14 cellular contexts compared by ENCODE assay signal in the genomic region with DNA sequence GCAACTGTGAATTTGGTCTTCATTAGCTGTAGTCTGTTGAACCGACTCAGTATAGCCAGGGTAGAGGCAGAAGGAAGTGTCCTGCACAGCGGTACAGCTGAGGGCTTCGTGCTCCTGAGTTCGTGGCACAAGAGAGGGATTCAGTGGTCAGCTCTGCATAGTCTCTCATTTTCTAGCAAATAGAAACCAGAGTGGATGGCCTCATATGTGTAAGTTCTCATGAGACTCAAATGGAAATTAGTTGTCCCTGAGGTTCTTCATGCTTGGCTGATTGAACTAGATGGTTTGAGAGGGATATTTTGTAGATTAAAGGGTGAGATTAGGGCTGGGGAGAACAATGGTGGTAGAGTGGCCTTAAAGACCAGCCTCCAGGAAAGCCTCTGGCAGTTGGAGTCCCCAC. TPM values are rescaled to one million over a fixed set of nuclear protein-coding genes. Genes with fewer than 3 reads are reported as not detected.
DNase-seq lines count a peak whose midpoint lies in the region; ATAC-seq lines count a peak whose summit lies in the region.
"Had no signal": no experiment of that assay in that cellular context is flagged by ENCODE, and none has a peak within 500 bp of the region (broad histone marks: within the 10 kb centered on the region; RNA-seq: fewer than 3 reads in every experiment).

No MANE protein-coding gene starts in this region.

- no peak overlapping the region for H3K4me3 ChIP-seq in CD8-positive, alpha-beta memory T cell (ENCODE audit: low read length)
- H3K4me3 ChIP-seq: Peyer's patch had no signal

- ATAC-seq in GM19043 (IDR thresholded peaks at IDR 0.05; ENCODE audit: low read depth, unreplicated experiment) = peak; percentile 54
- ATAC-seq in HG02870 (IDR thresholded peaks at IDR 0.05; ENCODE audit: unreplicated experiment) = peak; percentile 56
- no peak for ATAC-seq in T-helper 17 cell
- ATAC-seq: stimulated activated naive CD8-positive, alpha-beta T cell treated with anti-CD3 and anti-CD28 coated beads, Interleukin-15, amount 100 ng/mL, for 72 hours had no signal

- H3K36me3 ChIP-seq in CD8-positive, alpha-beta memory T cell (ENCODE audit: insufficient read depth, low read length) = no peaks in the 10 kb centered on the region

- H3K27me3 Mint-ChIP-seq in CD8-positive, alpha-beta memory T cell = no peaks in the 10 kb centered on the region
- H3K27me3 Mint-ChIP-seq in T-helper 17 cell = no peaks in the 10 kb centered on the region
- H3K27me3 Mint-ChIP-seq: activated naive CD8-positive, alpha-beta T cell treated with anti-CD3 and anti-CD28 coated beads, Interleukin-2, amount 10 ng/mL, durations not matched to agents 7 days and 5 days; stimulated activated naive CD8-positive, alpha-beta T cell treated with anti-CD3 and anti-CD28 coated beads, Interleukin-15, amount 100 ng/mL, for 72 hours had no signal

- peak overlapping the region in 3 of 7 donors; percentile 12 to 68 (median 13) for H3K4me3 Mint-ChIP-seq in CD8-positive, alpha-beta memory T cell
- peak overlapping the region; percentile 15 for H3K4me3 Mint-ChIP-seq in T-helper 17 cell
- H3K4me3 Mint-ChIP-seq: endodermal cell; stimulated activated naive CD8-positive, alpha-beta T cell treated with anti-CD3 and anti-CD28 coated beads, Interleukin-15, amount 100 ng/mL, for 72 hours had no signal

- no peaks in the 10 kb centered on the region for H3K9me3 Mint-ChIP-seq in CD8-positive, alpha-beta memory T cell

- no peaks in the 10 kb centered on the region for H3K9me3 ChIP-seq in CD8-positive, alpha-beta memory T cell (ENCODE audit: low read length)
- H3K9me3 ChIP-seq in T-helper 17 cell (ENCODE audit: control insufficient read depth, low read length, poor library complexity, severe bottlenecking) = no peaks in the 10 kb centered on the region
- H3K9me3 ChIP-seq: Peyer's patch had no signal

- peak overlapping the region in 5 of 8 donors; percentile 13 to 87 (median 30) for H3K27ac Mint-ChIP-seq in CD8-positive, alpha-beta memory T cell
- peak overlapping the region; percentile 82 for H3K27ac Mint-ChIP-seq in T-helper 17 cell
- H3K27ac Mint-ChIP-seq: endodermal cell had no signal

- peaks cover 57 to 83% (median 70%) of the 10 kb centered on the region in 3 donors for H3K4me1 Mint-ChIP-seq in CD8-positive, alpha-beta memory T cell
- peaks cover 37% of the 10 kb centered on the region for H3K4me1 Mint-ChIP-seq in T-helper 17 cell

- CTCF ChIA-PET in CD8-positive, alpha-beta memory T cell (lab: Charles Lee) = no interaction called here

- no peak overlapping the region for H3K27ac ChIP-seq in CD8-positive, alpha-beta memory T cell (ENCODE audit: low read depth, low read length)

- no peak for DNase-seq in CD8-positive, alpha-beta memory T cell
- no peak for DNase-seq in T-helper 17 cell
- DNase-seq in SHP77 (lab: John Stamatoyannopoulos, UW) = no peak
- no peak for DNase-seq in activated CD4-positive, CD25-positive, alpha-beta regulatory T cell treated with anti-CD3 and anti-CD28 coated beads, Interleukin-2, amount 50 U/mL, for 72 hours
- no peak for DNase-seq in NCI-H446 (lab: John Stamatoyannopoulos, UW)
- DNase-seq in NCI-H82 treated with DMSO at 0.1 percent for 48 hours (lab: John Stamatoyannopoulos, UW; ENCODE audit: unreplicated experiment) = no peak
- DNase-seq: activated CD4-positive, alpha-beta T cell treated with anti-CD3 and anti-CD28 coated beads for 4 hours; activated naive CD8-positive, alpha-beta T cell treated with anti-CD3 and anti-CD28 coated beads, Interleukin-2, amount 10 ng/mL, durations not matched to agents 7 days and 5 days; endodermal cell; NCI-H1694; Peyer's patch; stimulated activated naive CD8-positive, alpha-beta T cell treated with anti-CD3 and anti-CD28 coated beads, Interleukin-15, amount 100 ng/mL, for 72 hours had no signal

- H3K36me3 Mint-ChIP-seq in CD8-positive, alpha-beta memory T cell = peaks cover 6 to 70% (median 12%) of the 10 kb centered on the region in 3 donors
- H3K36me3 Mint-ChIP-seq in T-helper 17 cell (ENCODE audit: low read depth) = peaks cover 5% of the 10 kb centered on the region

- H3K27me3 ChIP-seq in CD8-positive, alpha-beta memory T cell (ENCODE audit: insufficient read depth, low read length, poor library complexity, severe bottlenecking) = no peaks in the 10 kb centered on the region
- H3K27me3 ChIP-seq: Peyer's patch had no signal

- peaks cover 22% of the 10 kb centered on the region for H3K4me1 ChIP-seq in CD8-positive, alpha-beta memory T cell (ENCODE audit: insufficient read depth, low read length)

- POLR2A ChIA-PET in CD8-positive, alpha-beta memory T cell (lab: Charles Lee) = no interaction called here

RNA-seq across cellular contexts. Expression of a gene that starts 50.5 kb away (rescaled TPM):
- 10 to 100 TPM; 45.9 to 46.2 TPM for total RNA-seq in CD8-positive, alpha-beta memory T cell
- polyA plus RNA-seq in CD8-positive, alpha-beta memory T cell = 12.0 TPM
- 100 to 1,000 TPM in 1 of 2 donors, 10 to 100 TPM in 1; 78.8 to 104 TPM for total RNA-seq in T-helper 17 cell
